ENCODE assay signal across 23 cellular contexts in genomic region chr7:51356849-51357516, GRCh38. TPM values are rescaled to one million over a fixed set of nuclear protein-coding genes. Genes with fewer than 3 reads are reported as not detected.
DNase-seq lines count a peak whose midpoint lies in the region; ATAC-seq and TF ChIP-seq lines count a peak whose summit lies in the region.
"Had no signal": no experiment of that assay in that cellular context is flagged by ENCODE, and none has a peak within 500 bp of the region (broad histone marks: within the 10 kb centered on the region; RNA-seq: fewer than 3 reads in every experiment).

No MANE protein-coding gene starts in this region.

- H3K4me3 Mint-ChIP-seq in osteocyte (ENCODE audit: unreplicated experiment), result no peak overlapping the region
- H3K4me3 Mint-ChIP-seq: CD14-positive monocyte; HFFc6; immature natural killer cell; natural killer cell treated with Interleukin-12 subunit alpha and Interleukin-12 subunit beta and Interleukin-15 and Interleukin-18, amount 100 ng/mL, for 72 hours had no signal

- peaks cover 5% of the 10 kb centered on the region; the same call in 1 of the 2 replicates for H3K9me3 ChIP-seq in BLaER1
- H3K9me3 ChIP-seq in body of pancreas, result no peaks in the 10 kb centered on the region
- H3K9me3 ChIP-seq: colonic mucosa, SK-N-SH, uterus had no signal

- H3K4me1 ChIP-seq in BLaER1 (peaks cover 38% of the 10 kb centered on the region), body of pancreas (peaks cover 28% of the 10 kb centered on the region)
- H3K4me1 ChIP-seq: colonic mucosa, spleen, uterus had no signal

- ATAC-seq in body of pancreas (peak; percentile 90), HG02884 (IDR thresholded peaks at IDR 0.05; ENCODE audit: unreplicated experiment) (no peak)
- ATAC-seq: natural killer cell treated with Interleukin-12 subunit alpha and Interleukin-12 subunit beta and Interleukin-15 and Interleukin-18, amount 100 ng/mL, for 72 hours had no signal

- H3K27me3 ChIP-seq in BLaER1 (no peaks in the 10 kb centered on the region), body of pancreas (no peaks in the 10 kb centered on the region), kidney epithelial cell (ENCODE audit: control insufficient read depth, insufficient read depth, low read length) (no peaks in the 10 kb centered on the region)
- H3K27me3 ChIP-seq: colonic mucosa, spleen, uterus had no signal

- H3K36me3 ChIP-seq in BLaER1 (no peaks in the 10 kb centered on the region), body of pancreas (replicated peaks in 1 of 2; ENCODE audit: insufficient read depth in 1 of 2, low read depth in 2 of 2) (no peaks in the 10 kb centered on the region), kidney epithelial cell (ENCODE audit: control insufficient read depth, insufficient read depth, low read length) (no peaks in the 10 kb centered on the region)
- H3K36me3 ChIP-seq: colonic mucosa, spleen, uterus had no signal

- no peak overlapping the region for H3K9ac ChIP-seq in BLaER1
- H3K9ac ChIP-seq: SK-N-SH had no signal

- peaks cover 12% of the 10 kb centered on the region for H3K9me3 Mint-ChIP-seq in osteocyte (ENCODE audit: unreplicated experiment)

- no peaks in the 10 kb centered on the region for H4K20me1 ChIP-seq in BLaER1

- H3K27ac ChIP-seq in BLaER1 (no peak overlapping the region), body of pancreas (peak overlapping the region; percentile 52 to 72 (median 66))
- H3K27ac ChIP-seq: colonic mucosa, uterus, VCaP had no signal

- TF ChIP-seq CTCF in body of pancreas (IDR thresholded peaks at IDR 0.05) (no peak), kidney epithelial cell (IDR thresholded peaks at IDR 0.05; ENCODE audit: insufficient read depth, low read length, poor library complexity, severe bottlenecking) (peak; percentile 14), osteocyte (IDR thresholded peaks at IDR 0.05) (no peak)

- H3K27me3 Mint-ChIP-seq in osteocyte (ENCODE audit: unreplicated experiment), result peaks cover 3% of the 10 kb centered on the region
- H3K27me3 Mint-ChIP-seq: natural killer cell treated with Interleukin-12 subunit alpha and Interleukin-12 subunit beta and Interleukin-15 and Interleukin-18, amount 100 ng/mL, for 72 hours had no signal

- no peak overlapping the region for H3K4me3 ChIP-seq in BLaER1
- H3K4me3 ChIP-seq in body of pancreas, result no peak overlapping the region
- H3K4me3 ChIP-seq in kidney epithelial cell (ENCODE audit: low read depth, low read length), result no peak overlapping the region
- H3K4me3 ChIP-seq: colonic mucosa, spleen, uterus had no signal

- WGBS in body of pancreas, 2 donors, result 41 to 48% methylated on average over 12 of the region's 12 CpGs

- no peak for TF ChIP-seq POLR2A in body of pancreas (IDR thresholded peaks at IDR 0.05)

- H3K4me1 Mint-ChIP-seq in osteocyte (ENCODE audit: unreplicated experiment), result peaks cover 2% of the 10 kb centered on the region
- H3K4me1 Mint-ChIP-seq: CD14-positive monocyte, immature natural killer cell had no signal

- H3K4me2 ChIP-seq in BLaER1, result 0 out of 2 replicates have a peak overlapping the region, but pooled peaks have one; percentile 9
- H3K4me2 ChIP-seq: SK-N-SH had no signal

- DNase-seq in body of pancreas (peak; percentile 54 to 73 (median 58)), kidney epithelial cell (ENCODE audit: low read depth) (no peak), osteocyte (ENCODE audit: extremely low spot score, unreplicated experiment) (peak; percentile 71), NCI-H510A (lab: John Stamatoyannopoulos, UW) (no peak), RKO (ENCODE audit: low spot score) (no peak)
- no peak for DNase-seq in activated CD4-positive, alpha-beta T cell treated with anti-CD3 and anti-CD28 coated beads, Interleukin-2, amount 50 U/mL, for 1 hour
- DNase-seq: ACHN; activated CD4-positive, alpha-beta T cell treated with anti-CD3 and anti-CD28 coated beads, Interleukin-2, amount 50 U/mL, for 4 hours; activated gamma-delta T cell treated with Interleukin-2 at 50 U/mL for 16 hours; colonic mucosa; GF-D8; HFFc6; immature natural killer cell; SK-N-SH; spleen; stimulated activated CD4-positive, alpha-beta T cell treated with anti-CD3 and anti-CD28 coated beads, Interleukin-4, amount 100 ng/mL, for 4 hours; uterus had no signal

- peaks cover 3% of the 10 kb centered on the region for H3K36me3 Mint-ChIP-seq in osteocyte (ENCODE audit: unreplicated experiment)
- H3K36me3 Mint-ChIP-seq: CD14-positive monocyte; immature natural killer cell; natural killer cell treated with Interleukin-12 subunit alpha and Interleukin-12 subunit beta and Interleukin-15 and Interleukin-18, amount 100 ng/mL, for 72 hours had no signal

- no peak overlapping the region for H3K27ac Mint-ChIP-seq in osteocyte (ENCODE audit: unreplicated experiment)
- H3K27ac Mint-ChIP-seq: CD14-positive monocyte; HFFc6; immature natural killer cell; natural killer cell treated with Interleukin-12 subunit alpha and Interleukin-12 subunit beta and Interleukin-15 and Interleukin-18, amount 100 ng/mL, for 72 hours had no signal

- intact Hi-C loops in body of pancreas (cut with DNase I), result no loop called here

RNA-seq across cellular contexts. Expression of gene COBL, which starts 40.4 kb away (rescaled TPM):
- 10 to 100 TPM; 22.3 to 25.4 TPM for total RNA-seq in body of pancreas
- total RNA-seq in kidney epithelial cell, result 6.4 and 7.1 TPM in 2 replicates
- not detected in 2 replicates for total RNA-seq in osteocyte
- total RNA-seq: HFFc6; natural killer cell treated with Interleukin-12 subunit alpha and Interleukin-12 subunit beta and Interleukin-15 and Interleukin-18, amount 100 ng/mL, for 72 hours; T-helper 2 cell treated with Interferon-gamma antibody and Interleukin-4, amounts not matched to agents 100 ng/mL and 5 ng/mL, for 36 hours had no signal

Comparison
In these comparisons a context has a peak if more than half of its experiments do, and no peak if none do; other contexts are left out.
1. DNase-seq: peak in body of pancreas (4 of 4) and osteocyte (single experiment); none in kidney epithelial cell (single experiment), activated CD4-positive, alpha-beta T cell treated with anti-CD3 and anti-CD28 coated beads, Interleukin-2, amount 50 U/mL, for 1 hour (single experiment), NCI-H510A (single experiment) and RKO (single experiment).